ENCODE assay signal across 14 cellular contexts in the genomic region with DNA sequence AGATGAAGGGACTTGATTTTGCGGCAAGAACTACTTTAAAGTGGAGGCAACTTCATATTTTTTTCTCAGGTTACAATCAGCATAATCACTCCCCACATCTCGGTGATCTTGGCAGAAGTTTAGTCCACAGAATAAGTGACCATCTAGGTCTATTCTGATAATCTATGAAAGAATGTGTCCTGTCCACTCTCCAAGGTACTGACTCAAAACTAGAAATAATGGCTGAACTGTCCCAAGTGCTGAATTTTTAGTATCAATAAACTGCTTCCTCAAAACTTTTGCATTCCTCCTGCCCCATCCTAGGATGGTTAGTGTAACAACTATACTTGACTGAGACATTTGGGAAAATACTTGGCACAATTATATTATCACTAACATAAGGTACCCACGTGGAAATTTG. TPM values are rescaled to one million over a fixed set of nuclear protein-coding genes. Genes with fewer than 3 reads are reported as not detected.
A peak's percentile ranks its signal among the peaks of the same experiment; 100 is the strongest.
DNase-seq lines count a peak whose midpoint lies in the region; ATAC-seq and TF ChIP-seq lines count a peak whose summit lies in the region.
"Had no signal": no experiment of that assay in that cellular context is flagged by ENCODE, and none has a peak within 500 bp of the region (broad histone marks: within the 10 kb centered on the region; RNA-seq: fewer than 3 reads in every experiment).

No MANE protein-coding gene starts in this region.

- no peak overlapping the region for H3K4me3 ChIP-seq in A673 (ENCODE audit: low read depth, low read length, poor library complexity, severe bottlenecking)
- no peak overlapping the region for H3K4me3 ChIP-seq in SK-N-SH (ENCODE audit: low read depth in 2 of 2, low read length in 1 of 2)
- no peak overlapping the region for H3K4me3 ChIP-seq in fibroblast of mammary gland (ENCODE audit: control insufficient read depth, low read depth, low read length)
- H3K4me3 ChIP-seq: lower lobe of right lung had no signal

- 30% methylated on average over 3 of the region's 3 CpGs for WGBS in SK-N-SH (ENCODE audit: low lambda C conversion rate)

- H3K36me3 ChIP-seq in A673 (ENCODE audit: insufficient read depth, low read length, poor library complexity, severe bottlenecking) (no peaks in the 10 kb centered on the region), SK-N-SH (replicated peaks in 1 of 2; ENCODE audit: control insufficient read depth in 1 of 2, insufficient read depth in 2 of 2, low read length in 1 of 2) (no peaks in the 10 kb centered on the region)
- H3K36me3 ChIP-seq: lower lobe of right lung had no signal

- no peaks in the 10 kb centered on the region for H3K9me2 ChIP-seq in SK-N-SH

- H4K20me1 ChIP-seq in SK-N-SH (ENCODE audit: insufficient read depth), result no peaks in the 10 kb centered on the region

- H3K27me3 ChIP-seq in A673 (replicated peaks; ENCODE audit: insufficient read depth, low read depth, low read length, poor library complexity), result no peaks in the 10 kb centered on the region
- no peaks in the 10 kb centered on the region for H3K27me3 ChIP-seq in SK-N-SH (ENCODE audit: insufficient read depth)

- ATAC-seq in HG03095 (IDR thresholded peaks at IDR 0.05; ENCODE audit: unreplicated experiment), result no peak
- ATAC-seq in GM19023 (IDR thresholded peaks at IDR 0.05; ENCODE audit: unreplicated experiment), result no peak
- ATAC-seq: lower lobe of right lung; stimulated activated effector memory CD8-positive, alpha-beta T cell treated with anti-CD3 and anti-CD28 coated beads, Interleukin-12 subunit alpha, Interleukin-12 subunit beta, amount 100 ng/mL, for 72 hours; T-cell had no signal

- no peak for TF ChIP-seq EP300 in SK-N-SH (IDR thresholded peaks at IDR 0.05; ENCODE audit: borderline replicate concordance in 1 of 2, low read depth in 1 of 2, low read length in 1 of 2)

- BruUV-seq in A673 (replicated peaks; lab: Mats Ljungman, UMichigan), result no TSS peak

- POLR2A ChIA-PET in A673 (lab: Charles Lee; ENCODE audit: low non-redundant PET) (no interaction called here), SK-N-SH (lab: Yijun Ruan, JAX) (no interaction called here)

- no peak overlapping the region for H3K9ac ChIP-seq in SK-N-SH

- no peaks in the 10 kb centered on the region for H3F3A ChIP-seq in SK-N-SH (replicated peaks; ENCODE audit: insufficient read depth)

- H3K27ac ChIP-seq in A673 (ENCODE audit: low read depth, low read length, poor library complexity, severe bottlenecking), result no peak overlapping the region
- no peak overlapping the region for H3K27ac ChIP-seq in SK-N-SH (ENCODE audit: low read depth in 2 of 2, low read length in 1 of 2)
- H3K27ac ChIP-seq: lower lobe of right lung had no signal

- CTCF ChIA-PET in A673 (lab: Charles Lee) (no interaction called here), SK-N-SH (lab: Yijun Ruan, JAX) (interaction anchor here (1.8 to 2.8 kb wide), 2 partner anchors 17 kb away, joined by 7 to 10 read pairs; no protein-coding TSS in a partner anchor)

- H3K79me2 ChIP-seq in SK-N-SH (ENCODE audit: insufficient read depth), result no peaks in the 10 kb centered on the region

- no peak overlapping the region for H2AFZ ChIP-seq in SK-N-SH (ENCODE audit: low read depth)

- in situ Hi-C loops in GM13976 (cut with MboI; ENCODE audit: low sequenced_read_pairs, unreplicated experiment), result no loop called here

- no peaks in the 10 kb centered on the region for H3K4me1 ChIP-seq in A673 (ENCODE audit: insufficient read depth, low read length, poor library complexity, severe bottlenecking)
- no peaks in the 10 kb centered on the region for H3K4me1 ChIP-seq in SK-N-SH (ENCODE audit: control insufficient read depth in 1 of 2, insufficient read depth in 2 of 2, low read depth in 1 of 2, low read length in 1 of 2)
- H3K4me1 ChIP-seq: lower lobe of right lung had no signal

- intact Hi-C loops in A673 (cut with micrococcal nuclease; ENCODE audit: unreplicated experiment), result no loop called here

- no peak overlapping the region for H3K4me2 ChIP-seq in SK-N-SH

- TF ChIP-seq RAD21 in SK-N-SH (IDR thresholded peaks at IDR 0.05; ENCODE audit: low read length), result no peak

- TF ChIP-seq CTCF in A673 (conservative IDR thresholded peaks at IDR 0.05; ENCODE audit: low read depth, low read length) (no peak), SK-N-SH (IDR thresholded peaks at IDR 0.05) (no peak), fibroblast of mammary gland (conservative IDR thresholded peaks at IDR 0.05; ENCODE audit: control insufficient read depth, insufficient read depth, low read depth, low read length) (no peak), GM13976 (IDR thresholded peaks at IDR 0.05; ENCODE audit: borderline replicate concordance, control extremely low read depth, extremely low read depth, insufficient read depth, missing control alignments) (no peak)

- peak; percentile 20 for DNase-seq in A673 (ENCODE audit: low spot score)
- peak; percentile 11 for DNase-seq in HS-27A (ENCODE audit: low read depth)
- no peak for DNase-seq in SK-N-SH
- DNase-seq in fibroblast of mammary gland (ENCODE audit: low read depth), result peak; percentile 15
- no peak for DNase-seq in GM13976 (ENCODE audit: low spot score)
- DNase-seq in NCI-H146 treated with DMSO at 0.1 percent for 48 hours (lab: John Stamatoyannopoulos, UW; ENCODE audit: unreplicated experiment), result no peak
- DNase-seq: activated naive CD4-positive, alpha-beta T cell; lower lobe of right lung; NCI-H1694 treated with DMSO at 0.1 percent for 48 hours; stimulated activated CD4-positive, alpha-beta T cell treated with anti-CD3 and anti-CD28 coated beads, Interleukin-2, amount 100 ng/mL, for 24 hours; T-cell had no signal

- no peaks in the 10 kb centered on the region for H3K9me3 ChIP-seq in A673 (ENCODE audit: low read depth, low read length, poor library complexity, severe bottlenecking)
- no peaks in the 10 kb centered on the region for H3K9me3 ChIP-seq in SK-N-SH
- H3K9me3 ChIP-seq: lower lobe of right lung had no signal

TF ChIP-seq in SK-N-SH, 30 proteins besides CTCF, POLR2A, EP300 and RAD21:
- TF ChIP-seq, protein P1, sequence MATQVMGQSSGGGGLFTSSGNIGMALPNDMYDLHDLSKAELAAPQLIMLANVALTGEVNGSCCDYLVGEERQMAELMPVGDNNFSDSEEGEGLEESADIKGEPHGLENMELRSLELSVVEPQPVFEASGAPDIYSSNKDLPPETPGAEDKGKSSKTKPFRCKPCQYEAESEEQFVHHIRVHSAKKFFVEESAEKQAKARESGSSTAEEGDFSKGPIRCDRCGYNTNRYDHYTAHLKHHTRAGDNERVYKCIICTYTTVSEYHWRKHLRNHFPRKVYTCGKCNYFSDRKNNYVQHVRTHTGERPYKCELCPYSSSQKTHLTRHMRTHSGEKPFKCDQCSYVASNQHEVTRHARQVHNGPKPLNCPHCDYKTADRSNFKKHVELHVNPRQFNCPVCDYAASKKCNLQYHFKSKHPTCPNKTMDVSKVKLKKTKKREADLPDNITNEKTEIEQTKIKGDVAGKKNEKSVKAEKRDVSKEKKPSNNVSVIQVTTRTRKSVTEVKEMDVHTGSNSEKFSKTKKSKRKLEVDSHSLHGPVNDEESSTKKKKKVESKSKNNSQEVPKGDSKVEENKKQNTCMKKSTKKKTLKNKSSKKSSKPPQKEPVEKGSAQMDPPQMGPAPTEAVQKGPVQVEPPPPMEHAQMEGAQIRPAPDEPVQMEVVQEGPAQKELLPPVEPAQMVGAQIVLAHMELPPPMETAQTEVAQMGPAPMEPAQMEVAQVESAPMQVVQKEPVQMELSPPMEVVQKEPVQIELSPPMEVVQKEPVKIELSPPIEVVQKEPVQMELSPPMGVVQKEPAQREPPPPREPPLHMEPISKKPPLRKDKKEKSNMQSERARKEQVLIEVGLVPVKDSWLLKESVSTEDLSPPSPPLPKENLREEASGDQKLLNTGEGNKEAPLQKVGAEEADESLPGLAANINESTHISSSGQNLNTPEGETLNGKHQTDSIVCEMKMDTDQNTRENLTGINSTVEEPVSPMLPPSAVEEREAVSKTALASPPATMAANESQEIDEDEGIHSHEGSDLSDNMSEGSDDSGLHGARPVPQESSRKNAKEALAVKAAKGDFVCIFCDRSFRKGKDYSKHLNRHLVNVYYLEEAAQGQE (IDR thresholded peaks at IDR 0.05; ENCODE audit: low read depth, low read length), result peak; percentile 84
- no peak for TF ChIP-seq TAF1 (IDR thresholded peaks at IDR 0.05; ENCODE audit: borderline replicate concordance, low read depth, low read length)

RNA-seq across cellular contexts. Expression of a gene that starts 10.9 kb away (rescaled TPM):
- 4.6 and 4.8 TPM in 2 replicates for total RNA-seq in A673 (2021)
- polyA plus RNA-seq in SK-N-SH (2012; rRNA removed), result 0.02 and 0.23 TPM in 2 replicates
- polyA plus RNA-seq in SK-N-SH (2012; cell fraction: cytosol; rRNA removed), result 0.03 and 0.07 TPM in 2 replicates
- 0.12 and 0.22 TPM in 2 replicates for polyA plus RNA-seq in SK-N-SH (2012; cell fraction: nucleus; rRNA removed)

Comparison
In these comparisons a context has a peak if more than half of its experiments do, and no peak if none do; other contexts are left out.
1. DNase-seq: peak in A673 (single experiment), HS-27A (single experiment) and fibroblast of mammary gland (single experiment); none in SK-N-SH (single experiment), GM13976 (single experiment) and NCI-H146 treated with DMSO at 0.1 percent for 48 hours (single experiment).